12 cellular contexts compared by ENCODE assay signal in the genomic region with DNA sequence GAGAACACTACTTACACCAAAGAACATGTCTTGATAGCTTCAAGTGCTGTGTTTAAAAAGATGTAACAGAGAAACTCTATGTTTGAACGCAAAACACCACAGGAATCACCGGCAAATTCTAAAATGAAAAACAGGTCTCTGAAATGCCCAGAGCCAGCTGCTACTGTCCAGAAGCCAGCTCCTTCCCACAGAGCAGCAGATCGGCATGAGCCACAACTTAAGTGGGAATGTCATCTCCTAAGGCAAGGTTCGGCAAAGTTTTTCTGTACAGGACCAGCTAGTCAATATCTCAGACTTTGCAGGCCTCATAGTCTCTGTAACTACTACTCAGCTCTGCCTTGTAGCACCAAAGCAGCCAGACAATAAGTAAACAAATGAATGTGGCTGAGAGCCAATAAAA. TPM values are rescaled to one million over a fixed set of nuclear protein-coding genes. Genes with fewer than 3 reads are reported as not detected.
DNase-seq lines count a peak whose midpoint lies in the region; ATAC-seq, FAIRE-seq and TF ChIP-seq lines count a peak whose summit lies in the region.
"Had no signal": no experiment of that assay in that cellular context is flagged by ENCODE, and none has a peak within 500 bp of the region (broad histone marks: within the 10 kb centered on the region; RNA-seq: fewer than 3 reads in every experiment).

No MANE protein-coding gene starts in this region.

- H3K4me1 ChIP-seq in Panc1 (ENCODE audit: control insufficient read depth, insufficient read depth, low read length) (peaks cover 57% of the 10 kb centered on the region), pancreas (peaks cover 17 to 64% (median 60%) of the 10 kb centered on the region in 3 donors)

- DNase-seq in AG20443 (ENCODE audit: low spot score) (peak; percentile 56), Panc1 (ENCODE audit: low read depth, low spot score) (no peak), fibroblast of the aortic adventitia (ENCODE audit: low read depth) (peak; percentile 62), pancreas (peak in 1 of 6 donors; percentile 29)
- DNase-seq in activated CD4-positive, alpha-beta T cell treated with anti-CD3 and anti-CD28 coated beads, Interleukin-2, amount 50 U/mL, for 48 hours = no peak
- DNase-seq in activated CD4-positive, alpha-beta T cell treated with anti-CD3 and anti-CD28 coated beads, Interleukin-2, amount 50 U/mL, for 4 hours = no peak
- DNase-seq: activated T-cell treated with anti-CD3 and anti-CD28 coated beads, Interleukin-2, amount 50 U/mL, for 48 hours; endodermal cell; T-helper 9 cell had no signal

- in situ Hi-C loops in Panc1 (cut with HindIII; ENCODE audit: low pct_unique_long_range_greater_than_20kb, low sequenced_read_pairs) = no loop called here

- H3K27ac ChIP-seq in Panc1 (ENCODE audit: low read length) (peak overlapping the region; percentile 84), pancreas (peak overlapping the region in 3 of 4 donors; percentile 7 to 98 (median 97))

- TF ChIP-seq CTCF in Panc1 (IDR thresholded peaks at IDR 0.05) (no peak), fibroblast of the aortic adventitia (IDR thresholded peaks at IDR 0.05; ENCODE audit: insufficient read depth, low read length) (no peak), pancreas (IDR thresholded peaks at IDR 0.05) (no peak)

- no peak for FAIRE-seq in pancreas (lab: Jason Lieb, UNC)

- H3K27me3 ChIP-seq in Panc1 (ENCODE audit: control insufficient read depth, insufficient read depth, low read length) (no peaks in the 10 kb centered on the region), pancreas (no peaks in the 10 kb centered on the region)

- WGBS in pancreas, 2 donors = 26 to 29% methylated on average over 4 of the region's 4 CpGs

- POLR2A ChIA-PET in Panc1 (lab: Charles Lee) = no interaction called here

- ATAC-seq in Panc1 = no peak
- peak in 2 of 4 donors; percentile 5 to 18 for ATAC-seq in pancreas
- ATAC-seq in HG02840 (IDR thresholded peaks at IDR 0.05; ENCODE audit: low FRiP score, unreplicated experiment) = no peak
- ATAC-seq in HG02763 (IDR thresholded peaks at IDR 0.05; ENCODE audit: unreplicated experiment) = no peak

- BruUV-seq in Panc1 (replicated peaks; lab: Mats Ljungman, UMichigan) = no TSS peak

- H3K9me3 ChIP-seq in Panc1 (ENCODE audit: control insufficient read depth, insufficient read depth, low read depth, low read length) (no peaks in the 10 kb centered on the region), pancreas (no peaks in the 10 kb centered on the region)

- CTCF ChIA-PET in Panc1 (lab: Charles Lee) = interaction anchor here (1.0 to 2.0 kb wide), 3 partner anchors 31 to 91 kb away, joined by 3 to 7 read pairs (median 4); no protein-coding TSS in a partner anchor

- peak overlapping the region; percentile 26 to 51 for H3K4me3 ChIP-seq in Panc1 (ENCODE audit: low read depth in 2 of 2, low read length in 2 of 2)
- peak overlapping the region; percentile 54 for H3K4me3 ChIP-seq in fibroblast of the aortic adventitia (ENCODE audit: low read depth, low read length)
- peak overlapping the region in 2 of 4 donors; percentile 12 to 21 for H3K4me3 ChIP-seq in pancreas

- intact Hi-C loops in Panc1 (cut with micrococcal nuclease; ENCODE audit: unreplicated experiment) (no loop called here), pancreas (cut with DNase I) (no loop called here)

- H3K36me3 ChIP-seq in Panc1 (ENCODE audit: control insufficient read depth, insufficient read depth, low read length) = no peaks in the 10 kb centered on the region; the same call in 1 of the 2 replicates
- no peaks in the 10 kb centered on the region for H3K36me3 ChIP-seq in pancreas

RNA-seq across cellular contexts. Expression of a gene that starts 4.9 kb away (rescaled TPM):
- total RNA-seq in Panc1 (2021; ENCODE audit: unreplicated experiment) (158 TPM), fibroblast of the aortic adventitia (ENCODE audit: low replicate concordance) (46.1 and 114 TPM in 2 replicates), pancreas (10 to 100 TPM; 13.0 to 44.7 (median 20.3) TPM)
- 81.1 TPM for polyA plus RNA-seq in Panc1 (2012; ENCODE audit: insufficient read length)
- 10 to 100 TPM; 12.7 to 19.6 TPM for polyA plus RNA-seq in pancreas
- polyA plus RNA-seq: CD14-positive monocyte had no signal

Comparison
In these comparisons a context has a peak if more than half of its experiments do, and no peak if none do; other contexts are left out.
1. DNase-seq: peak in AG20443 (single experiment) and fibroblast of the aortic adventitia (single experiment); none in Panc1 (single experiment), activated CD4-positive, alpha-beta T cell treated with anti-CD3 and anti-CD28 coated beads, Interleukin-2, amount 50 U/mL, for 48 hours (0 of 2) and activated CD4-positive, alpha-beta T cell treated with anti-CD3 and anti-CD28 coated beads, Interleukin-2, amount 50 U/mL, for 4 hours (0 of 2).